ENCODE assay signal across 26 cellular contexts in the genomic region with DNA sequence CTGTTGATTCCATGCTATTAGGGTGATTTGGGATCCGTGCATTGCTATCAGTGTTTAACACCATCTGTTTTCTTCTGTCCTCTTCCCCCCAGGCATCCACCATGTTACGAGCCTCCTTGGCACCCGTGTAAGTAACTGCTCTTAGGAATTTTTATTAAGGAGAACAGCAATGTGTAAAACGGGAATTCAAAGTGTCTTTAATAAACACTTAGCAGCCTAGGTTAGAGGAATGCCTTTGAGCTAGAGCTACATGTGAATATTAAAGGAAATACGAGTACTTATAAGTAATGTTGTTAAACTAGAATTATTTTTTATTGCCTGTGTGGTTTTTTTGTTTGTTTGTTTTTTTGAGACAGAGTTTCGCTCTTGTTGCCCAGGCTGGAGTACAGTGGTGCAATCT.
"Had no signal": no experiment of that assay in that cellular context is flagged by ENCODE, and none has a peak within 500 bp of the region (broad histone marks: within the 10 kb centered on the region; RNA-seq: fewer than 3 reads in every experiment).

No MANE protein-coding gene starts in this region.

- H3K4me3 Mint-ChIP-seq: activated CD4-positive, alpha-beta memory T cell treated with anti-CD3 and anti-CD28 coated beads, Interleukin-2, amount 10 ng/mL, durations not matched to agents 7 days and 5 days; activated CD4-positive, alpha-beta T cell treated with anti-CD3 and anti-CD28 coated beads, Interleukin-2, amount 10 ng/mL, durations not matched to agents 7 days and 5 days; activated naive CD4-positive, alpha-beta T cell treated with anti-CD3 and anti-CD28 coated beads, Interleukin-2, amount 10 ng/mL, durations not matched to agents 7 days and 5 days; activated naive CD8-positive, alpha-beta T cell treated with anti-CD3 and anti-CD28 coated beads, Interleukin-2, amount 10 ng/mL, durations not matched to agents 7 days and 5 days; activated T-cell treated with anti-CD3 and anti-CD28 coated beads, Interleukin-2, amount 50 U/mL, for 24 hours; activated T-cell treated with anti-CD3 and anti-CD28 coated beads, Interleukin-2, amount 50 U/mL, for 72 hours; central memory CD8-positive, alpha-beta T cell; dendritic cell treated with granulocyte-macrophage colony-stimulating factor and Interleukin-4, amounts not matched to agents 40 ng/mL and 50 ng/mL, for 4 days; endodermal cell had no signal

- H3K4me1 Mint-ChIP-seq: central memory CD8-positive, alpha-beta T cell; endodermal cell had no signal

- H3K27ac Mint-ChIP-seq: activated CD4-positive, alpha-beta memory T cell treated with anti-CD3 and anti-CD28 coated beads, Interleukin-2, amount 10 ng/mL, durations not matched to agents 7 days and 5 days; activated CD4-positive, alpha-beta T cell treated with anti-CD3 and anti-CD28 coated beads, Interleukin-2, amount 10 ng/mL, durations not matched to agents 7 days and 5 days; activated naive CD4-positive, alpha-beta T cell treated with anti-CD3 and anti-CD28 coated beads, Interleukin-2, amount 10 ng/mL, durations not matched to agents 7 days and 5 days; activated naive CD4-positive, alpha-beta T cell treated with anti-CD3 and anti-CD28 coated beads, Interleukin-2, amount 50 U/mL, for 72 hours; activated naive CD8-positive, alpha-beta T cell treated with anti-CD3 and anti-CD28 coated beads, Interleukin-2, amount 10 ng/mL, durations not matched to agents 7 days and 5 days; activated T-cell treated with anti-CD3 and anti-CD28 coated beads, Interleukin-2, amount 50 U/mL, for 24 hours; activated T-cell treated with anti-CD3 and anti-CD28 coated beads, Interleukin-2, amount 50 U/mL, for 72 hours; dendritic cell treated with granulocyte-macrophage colony-stimulating factor and Interleukin-4, amounts not matched to agents 40 ng/mL and 50 ng/mL, for 4 days; endodermal cell had no signal

- H3K27ac ChIP-seq: brain microvascular endothelial cell, coronary artery, dorsolateral prefrontal cortex had no signal

- H3K27me3 Mint-ChIP-seq: activated T-cell treated with anti-CD3 and anti-CD28 coated beads, Interleukin-2, amount 50 U/mL, for 24 hours; central memory CD8-positive, alpha-beta T cell; dendritic cell treated with granulocyte-macrophage colony-stimulating factor and Interleukin-4, amounts not matched to agents 40 ng/mL and 50 ng/mL, for 4 days had no signal

- H3K4me3 ChIP-seq: coronary artery, dorsolateral prefrontal cortex had no signal

- DNase-seq: activated CD4-positive, alpha-beta memory T cell treated with anti-CD3 and anti-CD28 coated beads, Interleukin-2, amount 10 ng/mL, durations not matched to agents 7 days and 5 days; activated CD4-positive, alpha-beta T cell treated with anti-CD3 and anti-CD28 coated beads for 1 hour; activated CD4-positive, alpha-beta T cell treated with anti-CD3 and anti-CD28 coated beads for 4 hours; activated CD4-positive, alpha-beta T cell treated with anti-CD3 and anti-CD28 coated beads, Interleukin-2, amount 10 ng/mL, durations not matched to agents 7 days and 5 days; activated CD4-positive, alpha-beta T cell treated with anti-CD3 and anti-CD28 coated beads, Interleukin-2, amount 50 U/mL, for 4 hours; activated CD8-positive, alpha-beta memory T cell treated with anti-CD3 and anti-CD28 coated beads, Interleukin-2, amount 50 U/mL, for 48 hours; activated gamma-delta T cell; activated naive CD4-positive, alpha-beta T cell; activated naive CD4-positive, alpha-beta T cell treated with anti-CD3 and anti-CD28 coated beads, Interleukin-2, amount 10 ng/mL, durations not matched to agents 7 days and 5 days; activated naive CD8-positive, alpha-beta T cell treated with anti-CD3 and anti-CD28 coated beads, Interleukin-2, amount 10 ng/mL, durations not matched to agents 7 days and 5 days; activated T-cell treated with anti-CD3 and anti-CD28 coated beads for 4 hours; activated T-cell treated with anti-CD3 and anti-CD28 coated beads, Interleukin-2, amount 50 U/mL, for 24 hours; activated T-cell treated with anti-CD3 and anti-CD28 coated beads, Interleukin-2, amount 50 U/mL, for 72 hours; amniotic stem cell; anterior cingulate cortex; brain microvascular endothelial cell; dorsolateral prefrontal cortex; effector memory CD4-positive, alpha-beta T cell; endodermal cell; foreskin fibroblast; T-helper 2 cell had no signal

- H3K36me3 Mint-ChIP-seq: activated naive CD4-positive, alpha-beta T cell treated with anti-CD3 and anti-CD28 coated beads, Interleukin-2, amount 10 ng/mL, durations not matched to agents 7 days and 5 days; activated naive CD4-positive, alpha-beta T cell treated with anti-CD3 and anti-CD28 coated beads, Interleukin-2, amount 50 U/mL, for 72 hours; activated naive CD8-positive, alpha-beta T cell treated with anti-CD3 and anti-CD28 coated beads, Interleukin-2, amount 10 ng/mL, durations not matched to agents 7 days and 5 days had no signal

- H3K9me3 Mint-ChIP-seq: activated CD4-positive, alpha-beta memory T cell treated with anti-CD3 and anti-CD28 coated beads, Interleukin-2, amount 10 ng/mL, durations not matched to agents 7 days and 5 days; activated CD4-positive, alpha-beta T cell treated with anti-CD3 and anti-CD28 coated beads, Interleukin-2, amount 10 ng/mL, durations not matched to agents 7 days and 5 days; activated naive CD4-positive, alpha-beta T cell treated with anti-CD3 and anti-CD28 coated beads, Interleukin-2, amount 10 ng/mL, durations not matched to agents 7 days and 5 days; activated naive CD4-positive, alpha-beta T cell treated with anti-CD3 and anti-CD28 coated beads, Interleukin-2, amount 50 U/mL, for 72 hours; activated naive CD8-positive, alpha-beta T cell treated with anti-CD3 and anti-CD28 coated beads, Interleukin-2, amount 10 ng/mL, durations not matched to agents 7 days and 5 days; activated T-cell treated with anti-CD3 and anti-CD28 coated beads, Interleukin-2, amount 50 U/mL, for 24 hours; activated T-cell treated with anti-CD3 and anti-CD28 coated beads, Interleukin-2, amount 50 U/mL, for 72 hours; central memory CD8-positive, alpha-beta T cell; dendritic cell treated with granulocyte-macrophage colony-stimulating factor and Interleukin-4, amounts not matched to agents 40 ng/mL and 50 ng/mL, for 4 days; endodermal cell had no signal

- ATAC-seq: activated naive CD4-positive, alpha-beta T cell treated with anti-CD3 and anti-CD28 coated beads, Interleukin-2, amount 50 U/mL, for 72 hours; activated T-cell treated with anti-CD3 and anti-CD28 coated beads, Interleukin-2, amount 50 U/mL, for 72 hours; esophagus mucosa had no signal
